ENCODE assay signal across 15 cellular contexts in the genomic region with DNA sequence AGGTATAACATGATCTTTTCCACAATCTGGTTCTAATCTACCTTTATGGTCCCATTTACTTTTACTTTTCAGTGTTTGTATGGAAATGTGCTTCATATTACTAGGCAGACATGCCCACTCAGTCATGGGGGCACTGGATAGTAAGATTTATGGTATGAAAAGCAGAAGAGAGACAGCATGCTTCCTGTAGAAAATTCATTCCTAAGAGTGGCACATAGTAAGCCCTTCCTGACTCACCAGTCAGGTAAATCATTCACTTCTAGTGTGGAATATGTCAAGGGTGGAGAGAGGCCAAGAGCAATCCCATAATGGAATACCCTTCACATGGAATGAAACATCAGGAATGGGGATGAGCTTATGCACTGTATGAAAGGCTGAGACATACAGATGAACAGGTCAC. TPM values are rescaled to one million over a fixed set of nuclear protein-coding genes. Genes with fewer than 3 reads are reported as not detected.
DNase-seq lines count a peak whose midpoint lies in the region; ATAC-seq, FAIRE-seq and TF ChIP-seq lines count a peak whose summit lies in the region.
"Had no signal": no experiment of that assay in that cellular context is flagged by ENCODE, and none has a peak within 500 bp of the region (broad histone marks: within the 10 kb centered on the region; RNA-seq: fewer than 3 reads in every experiment).

No MANE protein-coding gene starts in this region.

- TF ChIP-seq RAD21 in HepG2 (CRISPR knock-in tag; IDR thresholded peaks at IDR 0.05) = no peak

- H2AFZ ChIP-seq in HepG2 (ENCODE audit: low read length) = no peak overlapping the region

- no peaks in the 10 kb centered on the region for H3K79me2 ChIP-seq in HepG2 (ENCODE audit: insufficient read depth, low read length)

- H3K27ac ChIP-seq in colonic mucosa = no peak overlapping the region
- peak overlapping the region; percentile 48 for H3K27ac ChIP-seq in HepG2 (ENCODE audit: extremely low read length, insufficient read depth, low read length)
- H3K27ac ChIP-seq in right cardiac atrium (ENCODE audit: low read length) = no peak overlapping the region

- TF ChIP-seq EP300 in HepG2 (IDR thresholded peaks at IDR 0.05; ENCODE audit: low read depth in 2 of 2, low read length in 2 of 2) = peak in 1 of 2 experiments; percentile 9; a peak in 1 of 4 replicates
- TF ChIP-seq EP300 in HepG2 (CRISPR knock-in tag; IDR thresholded peaks at IDR 0.05; ENCODE audit: borderline replicate concordance) = no peak

- TF ChIP-seq CTCF in colonic mucosa (IDR thresholded peaks at IDR 0.05) = no peak
- no peak for TF ChIP-seq CTCF in HepG2 (CRISPR knock-in tag; IDR thresholded peaks at IDR 0.05)

- ATAC-seq in HepG2 (peak; percentile 78), GM21447 (IDR thresholded peaks at IDR 0.05; ENCODE audit: unreplicated experiment) (no peak), right cardiac atrium (no peak)
- ATAC-seq: CD8-positive, alpha-beta T cell had no signal

- no peaks in the 10 kb centered on the region for H3K36me3 ChIP-seq in colonic mucosa
- H3K36me3 ChIP-seq in HepG2 (replicated peaks in 1 of 2; ENCODE audit: control insufficient read depth in 1 of 2, insufficient read depth in 2 of 2, low read length in 2 of 2) = peaks cover 5 to 10% of the 10 kb centered on the region in 2 experiments; a peak in 4 of 5 replicates

- peak; percentile 94 for DNase-seq in ACHN
- DNase-seq in HuH-7.5 (ENCODE audit: low spot score) = peak; percentile 44
- peak; percentile 36 for DNase-seq in colonic mucosa
- peak; percentile 82 for DNase-seq in HepG2 (ENCODE audit: low spot score)
- no peak for DNase-seq in AG20443 (ENCODE audit: low spot score)
- DNase-seq in right cardiac atrium = no peak
- no peak for DNase-seq in SKM-1 (lab: John Stamatoyannopoulos, UW; ENCODE audit: unreplicated experiment)
- DNase-seq: activated naive CD4-positive, alpha-beta T cell; aorta; CD8-positive, alpha-beta T cell; NCI-H1048; NCI-H2107; NCI-H748 treated with DMSO at 0.1 percent for 48 hours had no signal

- H3K9me3 ChIP-seq in colonic mucosa (no peaks in the 10 kb centered on the region), HepG2 (ENCODE audit: low read length) (no peaks in the 10 kb centered on the region), right cardiac atrium (ENCODE audit: control insufficient read depth, low read length) (no peaks in the 10 kb centered on the region)

- CTCF ChIA-PET in HepG2 (lab: Yijun Ruan, JAX; ENCODE audit: low intra/inter-chr PET ratio, low total read pairs) = no interaction called here

- in situ Hi-C loops in ACHN (cut with HindIII; ENCODE audit: low pct_ligation_motif_present, low pct_unique_long_range_greater_than_20kb, low sequenced_read_pairs) (no loop called here), HepG2 (cut with HindIII; ENCODE audit: extremely low pct_ligation_motif_present, low pct_unique_long_range_greater_than_20kb) (loop anchor here (5.0 to 10.0 kb wide), 2 partner anchors 139 to 251 kb away; partner anchors contain the start of gene DDAH1)

- POLR2A ChIA-PET in HepG2 (lab: Yijun Ruan, JAX) = no interaction called here

- no peak for TF ChIP-seq POLR2A in HepG2 (IDR thresholded peaks at IDR 0.05; ENCODE audit: insufficient read depth in 1 of 2, low read depth in 2 of 2, low read length in 2 of 2)

- no peak overlapping the region for H3K4me3 ChIP-seq in colonic mucosa
- no peak overlapping the region for H3K4me3 ChIP-seq in HepG2 (replicated peaks in 1 of 3; ENCODE audit: insufficient read depth in 1 of 3, low read depth in 2 of 3, low read length in 3 of 3)
- H3K4me3 ChIP-seq in right cardiac atrium (ENCODE audit: low read length) = no peak overlapping the region

- intact Hi-C loops in colonic mucosa (cut with DNase I) = no loop called here
- intact Hi-C loops in HepG2 (cut with micrococcal nuclease; ENCODE audit: unreplicated experiment) = loop anchor here (2.0 to 5.0 kb wide), 3 partner anchors 47 to 256 kb away; partner anchors contain the start of gene CCN1
- intact Hi-C loops in right cardiac atrium (cut with DNase I) = no loop called here

- H3K4me2 ChIP-seq in HepG2 (ENCODE audit: low read depth, low read length) = peak overlapping the region; percentile 9; the same call in 1 of the 2 replicates

- peak; percentile 30 for FAIRE-seq in HepG2 (lab: Jason Lieb, UNC)
- FAIRE-seq: colon had no signal

- H4K20me1 ChIP-seq in HepG2 (ENCODE audit: insufficient read depth, low read length) = no peaks in the 10 kb centered on the region

- H3K9ac ChIP-seq in colonic mucosa (ENCODE audit: low read depth in 2 of 2, low read length in 2 of 2) (no peak overlapping the region), HepG2 (ENCODE audit: insufficient read depth, low read depth, low read length) (no peak overlapping the region)

- H3K4me1 ChIP-seq in colonic mucosa (no peaks in the 10 kb centered on the region), HepG2 (ENCODE audit: insufficient read depth, low read length) (peaks cover 60% of the 10 kb centered on the region), right cardiac atrium (ENCODE audit: control insufficient read depth, insufficient read depth, low read length) (peaks cover 12% of the 10 kb centered on the region)

- H3K27me3 ChIP-seq in colonic mucosa (no peaks in the 10 kb centered on the region), HepG2 (ENCODE audit: control insufficient read depth in 1 of 2, insufficient read depth in 2 of 2, low read length in 2 of 2) (no peaks in the 10 kb centered on the region), right cardiac atrium (ENCODE audit: control insufficient read depth, insufficient read depth) (no peaks in the 10 kb centered on the region)

- no TSS peak for BruUV-seq in HepG2 (replicated peaks; lab: Mats Ljungman, UMichigan)

TF ChIP-seq in HepG2, 621 proteins besides CTCF, POLR2A, EP300 and RAD21 (continues in another document):
- TF ChIP-seq MED1 (CRISPR knock-in tag; IDR thresholded peaks at IDR 0.05) (peak; percentile 50), TBP (CRISPR knock-in tag; IDR thresholded peaks at IDR 0.05) (no peak), ELF3 (CRISPR knock-in tag; IDR thresholded peaks at IDR 0.05) (peak; percentile 71; the same call in 1 of the 2 replicates), NBN (conservative IDR thresholded peaks at IDR 0.05) (no peak), GATA4 (IDR thresholded peaks at IDR 0.05; ENCODE audit: borderline replicate concordance, low read depth) (no peak), KDM4B (CRISPR knock-in tag; IDR thresholded peaks at IDR 0.05) (no peak), TCF7L2 (IDR thresholded peaks at IDR 0.05; ENCODE audit: low read depth, low read length) (no peak), NR1H2 (CRISPR knock-in tag; IDR thresholded peaks at IDR 0.05; ENCODE audit: borderline replicate concordance, low read depth) (no peak)

RNA-seq across cellular contexts. Expression of gene BCL10, which starts 49.5 kb away (rescaled TPM):
- total RNA-seq in colonic mucosa (100 to 1,000 TPM in 1 of 2 donors, 10 to 100 TPM in 1; 80.7 to 167 TPM), HepG2 (2016; rRNA removed; fragmentation: Illumina TruSeq; extraction: Trizol) (14.1 and 20.0 TPM in 2 replicates), right cardiac atrium (10 to 100 TPM in 3 of 4 donors, 1 to 10 TPM in 1; 8.6 to 11.7 (median 10.9) TPM)
- total RNA-seq in HepG2 (2016; cell fraction: cytosol; rRNA removed; fragmentation: Illumina TruSeq; extraction: Trizol; ENCODE audit: low read depth) = 4.5 and 4.9 TPM in 2 replicates
- total RNA-seq in HepG2 (2016; cell fraction: insoluble cytoplasmic fraction; rRNA removed; fragmentation: Illumina TruSeq; extraction: Trizol) = 13.6 and 16.8 TPM in 2 replicates
- 11.2 and 12.0 TPM in 2 replicates for total RNA-seq in HepG2 (2016; cell fraction: membrane; rRNA removed; fragmentation: Illumina TruSeq; extraction: Trizol)
- total RNA-seq in HepG2 (2016; cell fraction: nucleus; rRNA removed; fragmentation: Illumina TruSeq; extraction: Trizol) = 10.9 and 11.5 TPM in 2 replicates
- polyA plus RNA-seq in HepG2 (2011; rRNA removed) (3.7 and 3.8 TPM in 2 replicates), right cardiac atrium (5.7 TPM)
- polyA plus RNA-seq in HepG2 (2011; cell fraction: cytosol; rRNA removed) = 2.7 TPM in 2 replicates
- polyA plus RNA-seq in HepG2 (2011; cell fraction: nucleus; rRNA removed) = 2.7 and 3.0 TPM in 2 replicates
- 5.5 and 6.6 TPM in 2 replicates for polyA plus RNA-seq in HepG2 (2012)
- polyA plus RNA-seq in HepG2 (2016; cell fraction: cytosol; fragmentation: Illumina TruSeq; extraction: Trizol; ENCODE audit: low read depth) = 0.95 and 1.2 TPM in 2 replicates
- 14.1 and 14.9 TPM in 2 replicates for polyA plus RNA-seq in HepG2 (2016; cell fraction: insoluble cytoplasmic fraction; fragmentation: Illumina TruSeq; extraction: Trizol; ENCODE audit: low read depth)
- 3.2 and 3.8 TPM in 2 replicates for polyA plus RNA-seq in HepG2 (2016; cell fraction: membrane; fragmentation: Illumina TruSeq; extraction: Trizol; ENCODE audit: low read depth)
- 9.1 and 9.7 TPM in 2 replicates for polyA plus RNA-seq in HepG2 (2016; cell fraction: nucleus; fragmentation: Illumina TruSeq; extraction: Trizol; ENCODE audit: insufficient read depth, low read depth)
- polyA minus RNA-seq in HepG2 (2011; rRNA and poly(A)+ RNA removed; ENCODE audit: low replicate concordance) = 6.7 and 7.6 TPM in 2 replicates
- 6.9 and 7.7 TPM in 2 replicates for polyA minus RNA-seq in HepG2 (2011; cell fraction: cytosol; rRNA and poly(A)+ RNA removed)
- 18.7 and 23.1 TPM in 2 replicates for polyA minus RNA-seq in HepG2 (2011; cell fraction: nucleus; rRNA and poly(A)+ RNA removed)

Comparison
In these comparisons a context has a peak if more than half of its experiments do, and no peak if none do; other contexts are left out.
1. DNase-seq: peak in ACHN (single experiment), HuH-7.5 (single experiment), colonic mucosa (single experiment) and HepG2 (single experiment); none in AG20443 (single experiment), right cardiac atrium (0 of 3) and SKM-1 (single experiment).